Comparison of ENCODE assay signal across 26 cellular contexts in genomic region chr10:14447112-14447839, GRCh38.
"Had no signal": no experiment of that assay in that cellular context is flagged by ENCODE, and none has a peak within 500 bp of the region (broad histone marks: within the 10 kb centered on the region; RNA-seq: fewer than 3 reads in every experiment).

No MANE protein-coding gene starts in this region.

- H3K36me3 ChIP-seq: SJCRH30 had no signal

- DNase-seq: activated CD4-positive, alpha-beta T cell treated with anti-CD3 and anti-CD28 coated beads for 36 hours; activated CD4-positive, alpha-beta T cell treated with anti-CD3 and anti-CD28 coated beads, Interleukin-2, amount 10 ng/mL, durations not matched to agents 7 days and 5 days; activated CD4-positive, alpha-beta T cell treated with anti-CD3 and anti-CD28 coated beads, Interleukin-2, amount 50 U/mL, for 48 hours; activated CD8-positive, alpha-beta T cell treated with anti-CD3 and anti-CD28 coated beads, Interleukin-2, amount 10 ng/mL, durations not matched to agents 7 days and 5 days; activated gamma-delta T cell; activated naive CD4-positive, alpha-beta T cell treated with Interleukin-2 at 50 U/mL for 16 hours; activated naive CD8-positive, alpha-beta T cell treated with anti-CD3 and anti-CD28 coated beads, Interleukin-2, amount 10 ng/mL, durations not matched to agents 7 days and 5 days; activated T-cell treated with anti-CD3 and anti-CD28 coated beads, Interleukin-2, amount 50 U/mL, for 24 hours; caudate nucleus; NCI-H1092 treated with DMSO at 0.1 percent for 48 hours; NCI-H1417; NCI-H146; NCI-H1930; NCI-H2081 treated with DMSO at 0.1 percent for 48 hours; NCI-H226; NCI-H446 treated with DMSO at 0.1 percent for 48 hours; SHP77; SJCRH30; T1000 had no signal

- H3K27ac ChIP-seq: SJCRH30, SK-N-MC had no signal

- H3K27me3 ChIP-seq: SJCRH30 had no signal

- H3K4me1 ChIP-seq: SJCRH30 had no signal

- ATAC-seq: activated CD4-positive, alpha-beta T cell treated with anti-CD3 and anti-CD28 coated beads for 36 hours; activated CD4-positive, CD25-positive, alpha-beta regulatory T cell treated with anti-CD3 and anti-CD28 coated beads, Interleukin-2, amount 50 U/mL, for 24 hours; activated CD8-positive, alpha-beta T cell treated with anti-CD3 and anti-CD28 coated beads, Interleukin-2, amount 10 ng/mL, durations not matched to agents 7 days and 5 days; K562; Panc1; WTC11 had no signal

- H3K4me3 ChIP-seq: K562, SJCRH30, SK-N-MC had no signal

- FAIRE-seq: astrocyte, bronchial epithelial cell, K562 had no signal

- H3K9me3 ChIP-seq: SJCRH30 had no signal
